21 cellular contexts compared by ENCODE assay signal in genomic region chr16:11207646-11208045, GRCh38. TPM values are rescaled to one million over a fixed set of nuclear protein-coding genes. Genes with fewer than 3 reads are reported as not detected.
DNase-seq lines count a peak whose midpoint lies in the region; ATAC-seq and TF ChIP-seq lines count a peak whose summit lies in the region.
"Had no signal": no experiment of that assay in that cellular context is flagged by ENCODE, and none has a peak within 500 bp of the region (broad histone marks: within the 10 kb centered on the region; RNA-seq: fewer than 3 reads in every experiment).

No MANE protein-coding gene starts in this region.

- ATAC-seq in Right ventricle myocardium inferior (no peak), heart left ventricle (no peak), WTC11 (no peak), GM18861 (IDR thresholded peaks at IDR 0.05; ENCODE audit: unreplicated experiment) (no peak)
- no peak for ATAC-seq in stimulated activated memory B cell treated with anti-CD40 and anti-IgM and Interleukin-4, amounts not matched to agents 10 μg/mL and 1 μg/mL and 100 μg/mL, for 72 hours

- peaks cover 12% of the 10 kb centered on the region for H3K9me3 Mint-ChIP-seq in WTC11
- peaks cover 5% of the 10 kb centered on the region for H3K9me3 Mint-ChIP-seq in stimulated activated memory B cell treated with anti-CD40 and anti-IgM and Interleukin-4, amounts not matched to agents 10 μg/mL and 1 μg/mL and 100 μg/mL, for 72 hours

- TF ChIP-seq CTCF in heart left ventricle (IDR thresholded peaks at IDR 0.05), result no peak
- no peak for TF ChIP-seq CTCF in WTC11 (IDR thresholded peaks at IDR 0.05)

- no peaks in the 10 kb centered on the region; the same call in 1 of the 2 replicates for H3K27me3 Mint-ChIP-seq in WTC11 (ENCODE audit: low read depth)
- H3K27me3 Mint-ChIP-seq in stimulated activated memory B cell treated with anti-CD40 and anti-IgM and Interleukin-4, amounts not matched to agents 10 μg/mL and 1 μg/mL and 100 μg/mL, for 72 hours, result peaks cover 33% of the 10 kb centered on the region

- peaks cover 0 to 8% (median 0%) of the 10 kb centered on the region in 12 donors for H3K9me3 ChIP-seq in heart left ventricle
- H3K9me3 ChIP-seq: adrenal gland, transverse colon had no signal

- intact Hi-C loops in Right ventricle myocardium inferior (cut with DNase I), result no loop called here
- intact Hi-C loops in heart left ventricle (cut with DNase I), result no loop called here
- intact Hi-C loops in posterior vena cava (cut with DNase I), result no loop called here

- H3K4me1 ChIP-seq in heart left ventricle, result peaks cover 0 to 39% (median 0%) of the 10 kb centered on the region in 12 donors
- H3K4me1 ChIP-seq: adrenal gland, breast epithelium had no signal

- 89 to 94% (median 91%) methylated on average over 3 of the region's 3 CpGs for WGBS in heart left ventricle, 4 donors

- TF ChIP-seq POLR2A in heart left ventricle (IDR thresholded peaks at IDR 0.05), result no peak

- no peak overlapping the region for H3K27ac ChIP-seq in heart left ventricle
- H3K27ac ChIP-seq: adrenal gland, breast epithelium, spleen, transverse colon had no signal

- peaks cover 2% of the 10 kb centered on the region; the same call in 1 of the 2 replicates for H3K36me3 Mint-ChIP-seq in WTC11
- peaks cover 5% of the 10 kb centered on the region for H3K36me3 Mint-ChIP-seq in stimulated activated memory B cell treated with anti-CD40 and anti-IgM and Interleukin-4, amounts not matched to agents 10 μg/mL and 1 μg/mL and 100 μg/mL, for 72 hours
- H3K36me3 Mint-ChIP-seq: naive B cell had no signal

- peak; percentile 46 for DNase-seq in activated CD4-positive, CD25-positive, alpha-beta regulatory T cell treated with anti-CD3 and anti-CD28 coated beads, Interleukin-2, amount 50 U/mL, for 72 hours
- no peak for DNase-seq in activated CD4-positive, CD25-positive, alpha-beta regulatory T cell (lab: John Stamatoyannopoulos, UW)
- peak; percentile 14 for DNase-seq in Right ventricle myocardium inferior (ENCODE audit: missing footprints)
- no peak for DNase-seq in heart left ventricle
- DNase-seq in WTC11 (ENCODE audit: low spot score), result no peak
- DNase-seq in posterior vena cava (ENCODE audit: low spot score), result no peak
- DNase-seq: activated CD8-positive, alpha-beta memory T cell treated with anti-CD3 and anti-CD28 coated beads for 24 hours; adrenal gland; BE2C; COR-L47; naive B cell; NCI-H1092 treated with DMSO at 0.1 percent for 48 hours; NCI-H2029; NCI-H226; NCI-H82; spleen; transverse colon had no signal

- no peak overlapping the region for H3K4me3 ChIP-seq in heart left ventricle
- H3K4me3 ChIP-seq: adrenal gland, breast epithelium, spleen, transverse colon had no signal

- POLR2A ChIA-PET in WTC11 (lab: Charles Lee), result no interaction called here

- no peak overlapping the region for H3K4me3 Mint-ChIP-seq in WTC11
- H3K4me3 Mint-ChIP-seq in stimulated activated memory B cell treated with anti-CD40 and anti-IgM and Interleukin-4, amounts not matched to agents 10 μg/mL and 1 μg/mL and 100 μg/mL, for 72 hours, result no peak overlapping the region
- H3K4me3 Mint-ChIP-seq: memory B cell had no signal

- H3K4me1 Mint-ChIP-seq in WTC11, result peaks cover 17% of the 10 kb centered on the region
- peaks cover 90% of the 10 kb centered on the region for H3K4me1 Mint-ChIP-seq in stimulated activated memory B cell treated with anti-CD40 and anti-IgM and Interleukin-4, amounts not matched to agents 10 μg/mL and 1 μg/mL and 100 μg/mL, for 72 hours

- H3K27me3 ChIP-seq in heart left ventricle, result peaks cover 0 to 5% (median 0%) of the 10 kb centered on the region in 9 donors
- H3K27me3 ChIP-seq: adrenal gland, BE2C, breast epithelium, transverse colon had no signal

- H3K36me3 ChIP-seq in heart left ventricle, result no peaks in the 10 kb centered on the region
- H3K36me3 ChIP-seq: adrenal gland, BE2C, breast epithelium, spleen, transverse colon had no signal

- H3K27ac Mint-ChIP-seq in WTC11, result no peak overlapping the region
- H3K27ac Mint-ChIP-seq in stimulated activated memory B cell treated with anti-CD40 and anti-IgM and Interleukin-4, amounts not matched to agents 10 μg/mL and 1 μg/mL and 100 μg/mL, for 72 hours, result peak overlapping the region; percentile 90
- H3K27ac Mint-ChIP-seq: memory B cell had no signal

- CTCF ChIA-PET in WTC11 (lab: Charles Lee), result interaction anchor here (1.4 to 2.5 kb wide), 2 partner anchors 11 to 164 kb away, joined by 4 to 9 read pairs; no protein-coding TSS in a partner anchor

TF ChIP-seq in WTC11, 78 proteins besides CTCF, POLR2A, EP300 and RAD21:
- TF ChIP-seq USF1 (CRISPR knock-in tag; IDR thresholded peaks at IDR 0.05), result 0 out of 2 replicates have a peak, but pooled peaks have one; percentile 17
- peak; percentile 46; the same call in 1 of the 2 replicates for TF ChIP-seq NFYB (CRISPR knock-in tag; conservative IDR thresholded peaks at IDR 0.05; ENCODE audit: low read depth)
- no peak for TF ChIP-seq ATF2 (CRISPR knock-in tag; IDR thresholded peaks at IDR 0.05; ENCODE audit: borderline replicate concordance, low read depth)

RNA-seq across cellular contexts. Expression of gene SOCS1, which starts 48.4 kb away (rescaled TPM):
- 6.0 TPM for total RNA-seq in Right ventricle myocardium inferior
- 10 to 100 TPM in 1 of 9 donors, 1 to 10 TPM in 7, under 1 TPM in 1; 0.63 to 14.8 (median 2.7) TPM for total RNA-seq in heart left ventricle
- 1 to 10 TPM; 2.9 to 9.1 TPM for polyA plus RNA-seq in heart left ventricle
- 62.3 to 67.1 TPM (median 62.5 TPM) in 3 replicates for total RNA-seq in WTC11 (2021)
- 1 to 10 TPM; 7.5 to 7.7 TPM for total RNA-seq in posterior vena cava

Comparison
In these comparisons a context has a peak if more than half of its experiments do, and no peak if none do; other contexts are left out.
1. DNase-seq: peak in activated CD4-positive, CD25-positive, alpha-beta regulatory T cell treated with anti-CD3 and anti-CD28 coated beads, Interleukin-2, amount 50 U/mL, for 72 hours (single experiment) and Right ventricle myocardium inferior (single experiment); none in activated CD4-positive, CD25-positive, alpha-beta regulatory T cell (0 of 4), heart left ventricle (0 of 5), WTC11 (single experiment) and posterior vena cava (single experiment).